In the genomic region with DNA sequence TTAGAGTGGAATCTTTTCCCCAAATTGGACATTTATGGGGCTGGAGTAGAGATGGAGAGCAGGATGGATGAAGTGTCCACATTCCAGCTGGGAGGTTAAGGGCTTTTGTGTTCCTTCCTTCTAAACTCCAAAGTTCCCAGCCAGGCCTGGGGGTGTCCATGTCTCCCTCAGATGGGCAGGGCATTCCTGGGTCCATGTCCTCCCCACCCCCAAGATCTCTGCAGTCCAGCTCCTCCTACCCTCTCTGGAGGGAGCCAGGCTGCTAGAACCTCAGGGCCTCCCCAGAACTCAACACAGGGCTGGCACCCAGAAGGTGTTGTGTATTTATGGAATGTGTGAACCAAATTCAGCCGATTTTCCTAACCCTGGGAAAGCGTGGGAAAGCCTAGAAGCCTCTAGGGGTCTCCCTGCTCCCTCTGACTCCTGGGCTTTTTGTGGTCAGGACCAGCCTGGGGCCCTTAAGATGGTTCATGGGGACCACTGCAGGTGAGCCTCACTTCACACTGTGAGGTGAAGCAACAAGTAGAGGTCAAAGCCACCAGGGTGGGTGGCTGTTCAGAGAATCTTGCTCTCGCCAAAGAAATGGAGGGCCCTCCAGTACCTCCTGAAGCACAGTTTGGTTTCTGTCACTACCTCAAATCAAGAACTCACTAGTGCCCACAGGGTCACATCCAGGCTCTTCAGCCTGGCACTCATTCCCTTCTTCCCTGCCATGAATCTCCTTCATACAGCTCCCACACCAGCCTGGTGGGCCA, we compare ENCODE assay signal across 16 cellular contexts. TPM values are rescaled to one million over a fixed set of nuclear protein-coding genes. Genes with fewer than 3 reads are reported as not detected.
A peak's percentile ranks its signal among the peaks of the same experiment; 100 is the strongest.
DNase-seq lines count a peak whose midpoint lies in the region; ATAC-seq, FAIRE-seq and TF ChIP-seq lines count a peak whose summit lies in the region.
"Had no signal": no experiment of that assay in that cellular context is flagged by ENCODE, and none has a peak within 500 bp of the region (broad histone marks: within the 10 kb centered on the region; RNA-seq: fewer than 3 reads in every experiment).

No MANE protein-coding gene starts in this region.

- no peak overlapping the region for H3K4me3 Mint-ChIP-seq in neural progenitor cell
- H3K4me3 Mint-ChIP-seq: activated CD8-positive, alpha-beta T cell treated with anti-CD3 and anti-CD28 coated beads, Interleukin-2, amount 10 ng/mL, durations not matched to agents 7 days and 5 days had no signal

- H3K27ac Mint-ChIP-seq in neural progenitor cell, result peak overlapping the region; percentile 54
- H3K27ac Mint-ChIP-seq: activated CD8-positive, alpha-beta T cell treated with anti-CD3 and anti-CD28 coated beads, Interleukin-2, amount 10 ng/mL, durations not matched to agents 7 days and 5 days had no signal

- no peak overlapping the region for H2AFZ ChIP-seq in neural progenitor cell (replicated peaks)

- peaks cover 19% of the 10 kb centered on the region for H3K27me3 ChIP-seq in neural progenitor cell

- intact Hi-C loops in posterior vena cava (cut with DNase I), result loop anchor here in 1 of 2 donors (5.0 kb wide), 1 partner anchor 197 kb away; no protein-coding TSS in a partner anchor

- DNase-seq in NCI-H146 (lab: John Stamatoyannopoulos, UW) (peak; percentile 8), NCI-H146 treated with DMSO at 0.1 percent for 48 hours (lab: John Stamatoyannopoulos, UW; ENCODE audit: unreplicated experiment) (no peak), HTR-8/SVneo (ENCODE audit: insufficient read length, low spot score) (peak; percentile 18), cardiac fibroblast (ENCODE audit: low read depth in 2 of 2) (no peak), neural progenitor cell (ENCODE audit: low spot score) (peak; percentile 41), posterior vena cava (ENCODE audit: low spot score) (no peak)
- DNase-seq: activated CD8-positive, alpha-beta T cell treated with anti-CD3 and anti-CD28 coated beads, Interleukin-2, amount 10 ng/mL, durations not matched to agents 7 days and 5 days; activated effector memory CD4-positive, alpha-beta T cell treated with anti-CD3 and anti-CD28 coated beads, Interleukin-2, amount 50 U/mL, for 16 hours; caudate nucleus; hippocampal formation; lower lobe of right lung; NCI-H1105; NCI-H446 treated with DMSO at 0.1 percent for 48 hours; stimulated activated CD4-positive, alpha-beta T cell treated with anti-CD3 and anti-CD28 coated beads, Interleukin-12 subunit alpha, Interleukin-12 subunit beta, amount 100 ng/mL, for 4 hours had no signal

- no peaks in the 10 kb centered on the region for H3K9me3 Mint-ChIP-seq in neural progenitor cell

- peaks cover 25% of the 10 kb centered on the region for H3K4me1 ChIP-seq in neural progenitor cell
- H3K4me1 ChIP-seq: lower lobe of right lung had no signal

- ATAC-seq in HG03280 (IDR thresholded peaks at IDR 0.05; ENCODE audit: unreplicated experiment), result no peak
- no peak for ATAC-seq in GM19463 (IDR thresholded peaks at IDR 0.05; ENCODE audit: unreplicated experiment)
- ATAC-seq: activated CD8-positive, alpha-beta T cell treated with anti-CD3 and anti-CD28 coated beads, Interleukin-2, amount 10 ng/mL, durations not matched to agents 7 days and 5 days had no signal

- TF ChIP-seq CTCF in cardiac fibroblast (IDR thresholded peaks at IDR 0.05; ENCODE audit: low read depth, low read length) (peak; percentile 20), neural progenitor cell (IDR thresholded peaks at IDR 0.05) (peak; percentile 46)

- no peak for FAIRE-seq in HTR-8/SVneo (lab: Jason Lieb, UNC)

- no peaks in the 10 kb centered on the region for H3K36me3 Mint-ChIP-seq in neural progenitor cell

- H3K9me3 ChIP-seq in neural progenitor cell (ENCODE audit: low read depth), result no peaks in the 10 kb centered on the region
- H3K9me3 ChIP-seq: lower lobe of right lung had no signal

- peaks cover 8% of the 10 kb centered on the region for H3K27me3 Mint-ChIP-seq in neural progenitor cell (ENCODE audit: insufficient read depth, low read depth)

- no peak overlapping the region for H3K4me2 ChIP-seq in neural progenitor cell

- H3K79me2 ChIP-seq in neural progenitor cell (ENCODE audit: low read depth), result no peaks in the 10 kb centered on the region

- no peak overlapping the region for H3K27ac ChIP-seq in neural progenitor cell
- H3K27ac ChIP-seq: lower lobe of right lung had no signal

- no peak overlapping the region for H3K4me3 ChIP-seq in cardiac fibroblast (replicated peaks in 1 of 2; ENCODE audit: low read depth in 2 of 2, low read length in 2 of 2)
- H3K4me3 ChIP-seq in neural progenitor cell, result no peak overlapping the region
- H3K4me3 ChIP-seq: lower lobe of right lung had no signal

- peaks cover 70% of the 10 kb centered on the region for H3K4me1 Mint-ChIP-seq in neural progenitor cell

- H3K36me3 ChIP-seq in neural progenitor cell, result no peaks in the 10 kb centered on the region
- H3K36me3 ChIP-seq: lower lobe of right lung had no signal

- H3K9ac ChIP-seq in neural progenitor cell, result no peak overlapping the region

- no peaks in the 10 kb centered on the region for H4K20me1 ChIP-seq in neural progenitor cell (ENCODE audit: low read depth)

- H3F3A ChIP-seq in neural progenitor cell (ENCODE audit: low read depth), result no peaks in the 10 kb centered on the region

RNA-seq across cellular contexts. Expression of a gene that starts 54.8 kb away (rescaled TPM):
- total RNA-seq in neural progenitor cell (ENCODE audit: low replicate concordance), result not detected in 2 replicates
- total RNA-seq in posterior vena cava, result 1 to 10 TPM in 1 of 2 donors, under 1 TPM in 1; 0.74 to 1.7 TPM
- total RNA-seq: activated CD8-positive, alpha-beta T cell treated with anti-CD3 and anti-CD28 coated beads, Interleukin-2, amount 10 ng/mL, durations not matched to agents 7 days and 5 days; lower lobe of right lung had no signal

Comparison
In these comparisons a context has a peak if more than half of its experiments do, and no peak if none do; other contexts are left out.
1. DNase-seq: peak in NCI-H146 (single experiment), HTR-8/SVneo (single experiment) and neural progenitor cell (single experiment); none in NCI-H146 treated with DMSO at 0.1 percent for 48 hours (single experiment), cardiac fibroblast (0 of 2) and posterior vena cava (single experiment).